23 cellular contexts compared by ENCODE assay signal in genomic region chr4:26779224-26779623, GRCh38.
"Had no signal": no experiment of that assay in that cellular context is flagged by ENCODE, and none has a peak within 500 bp of the region (broad histone marks: within the 10 kb centered on the region; RNA-seq: fewer than 3 reads in every experiment).

No MANE protein-coding gene starts in this region.

- H3K27ac ChIP-seq: brain microvascular endothelial cell, neutrophil, ovary, psoas muscle, tibial artery had no signal

- DNase-seq: activated CD4-positive, alpha-beta T cell treated with anti-CD3 and anti-CD28 coated beads for 4 hours; activated CD4-positive, alpha-beta T cell treated with anti-CD3 and anti-CD28 coated beads, Interleukin-2, amount 50 U/mL, for 48 hours; activated CD4-positive, CD25-positive, alpha-beta regulatory T cell; activated effector memory CD4-positive, alpha-beta T cell treated with Interleukin-2 at 50 U/mL for 16 hours; activated naive CD4-positive, alpha-beta T cell treated with anti-CD3 and anti-CD28 coated beads, Interleukin-2, amount 10 ng/mL, durations not matched to agents 7 days and 5 days; activated T-cell treated with anti-CD3 and anti-CD28 coated beads, Interleukin-2, amount 50 U/mL, for 72 hours; brain microvascular endothelial cell; effector memory CD4-positive, alpha-beta T cell; left colon; mesenchymal stem cell; ovary; psoas muscle; stimulated activated CD4-positive, alpha-beta T cell treated with anti-CD3 and anti-CD28 coated beads, Interleukin-12 subunit alpha, Interleukin-12 subunit beta, amount 100 ng/mL, for 4 hours; stimulated activated CD4-positive, alpha-beta T cell treated with anti-CD3 and anti-CD28 coated beads, Interleukin-4, amount 100 ng/mL, for 4 hours; stimulated activated naive CD8-positive, alpha-beta T cell treated with anti-CD3 and anti-CD28 coated beads, Interleukin-15, Interleukin-2, amounts not matched to agents 100 U/mL and 50 U/mL, for 24 hours; T-helper 17 cell; tibial artery had no signal

- FAIRE-seq: colon, islet of Langerhans had no signal

- H3K4me3 ChIP-seq: ascending aorta, heart left ventricle, ovary, psoas muscle, right atrium auricular region, tibial artery had no signal

- ATAC-seq: activated T-cell treated with anti-CD3 and anti-CD28 coated beads, Interleukin-2, amount 50 U/mL, for 72 hours; left colon; stimulated activated naive CD8-positive, alpha-beta T cell treated with anti-CD3 and anti-CD28 coated beads, Interleukin-15, Interleukin-2, amounts not matched to agents 100 U/mL and 50 U/mL, for 24 hours; T-helper 17 cell had no signal

- H3K9me3 ChIP-seq: neutrophil, ovary had no signal

- H3K4me1 ChIP-seq: psoas muscle, tibial artery had no signal

- H3K27me3 ChIP-seq: ascending aorta, brain microvascular endothelial cell, heart left ventricle, neutrophil, ovary, right atrium auricular region, tibial artery had no signal

- H3K36me3 ChIP-seq: brain microvascular endothelial cell, neutrophil, ovary, right atrium auricular region had no signal
